In the genomic region with DNA sequence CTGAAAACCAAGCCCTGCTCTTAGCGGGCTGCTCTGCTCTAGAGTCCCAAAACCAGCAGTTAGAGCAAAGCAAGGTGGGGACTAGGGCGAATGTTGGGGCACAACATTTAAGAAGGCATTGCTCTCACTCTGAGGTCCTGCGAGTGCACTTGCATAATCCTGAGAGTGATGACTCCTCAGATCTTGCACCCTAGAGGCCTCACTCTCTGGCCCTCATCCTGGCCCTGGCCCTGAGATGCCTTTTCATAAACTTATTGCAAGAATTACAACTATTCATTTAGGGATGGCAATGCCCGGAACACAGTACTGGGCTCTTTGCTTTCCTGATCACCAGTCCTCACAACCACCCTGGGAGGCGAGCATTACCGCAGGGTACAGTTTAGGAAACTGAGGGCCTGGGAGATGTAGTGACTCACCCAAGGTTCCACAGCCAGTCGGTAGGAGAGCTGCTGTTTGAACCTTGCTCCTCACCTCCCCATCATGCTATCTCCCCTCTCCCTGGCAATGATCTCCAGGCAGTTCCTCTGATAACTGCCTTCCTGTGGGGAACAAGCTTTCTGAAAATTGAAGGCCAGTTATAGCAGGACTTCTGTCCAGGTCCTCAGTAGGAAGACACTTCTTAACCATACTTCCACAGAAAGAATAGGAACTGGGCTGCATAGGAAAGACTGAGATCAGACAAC, we compare ENCODE assay signal across 12 cellular contexts.
DNase-seq lines count a peak whose midpoint lies in the region; ATAC-seq, FAIRE-seq and TF ChIP-seq lines count a peak whose summit lies in the region.
"Had no signal": no experiment of that assay in that cellular context is flagged by ENCODE, and none has a peak within 500 bp of the region (broad histone marks: within the 10 kb centered on the region; RNA-seq: fewer than 3 reads in every experiment).

No MANE protein-coding gene starts in this region.

- H3K4me3 ChIP-seq in adipocyte (ENCODE audit: low read length), result peak overlapping the region; percentile 46
- H3K4me3 ChIP-seq in neuronal stem cell (ENCODE audit: low read length in 2 of 2), result no peak overlapping the region
- no peak overlapping the region for H3K4me3 ChIP-seq in upper lobe of left lung
- H3K4me3 ChIP-seq in WERI-Rb-1 (ENCODE audit: low read depth, low read length), result no peak overlapping the region
- no peak overlapping the region for H3K4me3 ChIP-seq in small intestine (ENCODE audit: low read depth in 1 of 2, low read length in 2 of 2)

- no peak overlapping the region for H3K14ac ChIP-seq in neuronal stem cell (ENCODE audit: low read length)

- no peak overlapping the region for H4K91ac ChIP-seq in neuronal stem cell (ENCODE audit: low read depth, low read length, poor library complexity)

- DNase-seq in adipocyte (ENCODE audit: low read depth) (no peak), fibroblast of peridontal ligament (ENCODE audit: extremely low read depth) (peak; percentile 63), neuronal stem cell (ENCODE audit: low spot score) (no peak), upper lobe of left lung (no peak), GM10248 (ENCODE audit: extremely low spot score) (no peak), WERI-Rb-1 (no peak), small intestine (no peak)
- DNase-seq in activated CD4-positive, alpha-beta T cell treated with anti-CD3 and anti-CD28 coated beads for 4 hours, result no peak
- DNase-seq: activated B cell treated with CpG ODN at 0.5 μM for 24 hours; effector CD4-positive, alpha-beta T cell; NCI-H510A treated with DMSO at 0.1 percent for 48 hours had no signal

- no peak overlapping the region for H4K8ac ChIP-seq in neuronal stem cell (ENCODE audit: low read depth, low read length)

- no peak overlapping the region for H2AK5ac ChIP-seq in neuronal stem cell (ENCODE audit: low read depth, low read length)

- H2AFZ ChIP-seq in neuronal stem cell (ENCODE audit: low read length), result no peak overlapping the region

- no peak overlapping the region for H3K23ac ChIP-seq in neuronal stem cell (ENCODE audit: low read depth, low read length, poor library complexity)

- H3K79me1 ChIP-seq in neuronal stem cell (ENCODE audit: low read depth, low read length), result no peaks in the 10 kb centered on the region

- no CpG with 5 or more reads among the region's 7 CpGs for WGBS in neuronal stem cell (ENCODE audit: extremely low coverage in 2 of 2, insufficient read length in 2 of 2, insufficient replicate concordance in 1 of 2), 2 donors
- WGBS in upper lobe of left lung, 2 donors, result 63 to 64% methylated on average over 4 to 7 of the region's 7 CpGs
- WGBS in small intestine, 3 donors, result 72 to 73% (median 73%) methylated on average over 7 of the region's 7 CpGs

- no peak overlapping the region for H2BK120ac ChIP-seq in neuronal stem cell (ENCODE audit: low read depth, low read length)

- H3K27me3 ChIP-seq in adipocyte (replicated peaks; ENCODE audit: control insufficient read depth, insufficient read depth, low read length), result no peaks in the 10 kb centered on the region
- peaks cover 0 to 8% (median 0%) of the 10 kb centered on the region in 3 experiments for H3K27me3 ChIP-seq in neuronal stem cell (ENCODE audit: control insufficient read depth in 3 of 3, insufficient read depth in 3 of 3, low read depth in 1 of 3, low read length in 3 of 3)
- no peaks in the 10 kb centered on the region for H3K27me3 ChIP-seq in upper lobe of left lung
- no peaks in the 10 kb centered on the region for H3K27me3 ChIP-seq in WERI-Rb-1 (ENCODE audit: insufficient read depth, low read depth, severe bottlenecking)
- H3K27me3 ChIP-seq in small intestine (ENCODE audit: control insufficient read depth in 2 of 2, insufficient read depth in 2 of 2, low read length in 2 of 2), result no peaks in the 10 kb centered on the region

- no peak overlapping the region for H3K27ac ChIP-seq in neuronal stem cell (replicated peaks; ENCODE audit: low read length)
- H3K27ac ChIP-seq in upper lobe of left lung, result peak overlapping the region; percentile 89 to 95 (median 90)
- H3K27ac ChIP-seq in WERI-Rb-1, result no peak overlapping the region
- peak overlapping the region in 1 of 2 donors; percentile 76 for H3K27ac ChIP-seq in small intestine (ENCODE audit: low read depth in 1 of 2, low read length in 1 of 2)
- H3K27ac ChIP-seq: neutrophil had no signal

- H3K9ac ChIP-seq in adipocyte (ENCODE audit: low read length) (peak overlapping the region; percentile 77), neuronal stem cell (ENCODE audit: low read depth, low read length, poor library complexity) (no peak overlapping the region)

- peaks cover 36% of the 10 kb centered on the region for H3K36me3 ChIP-seq in adipocyte (ENCODE audit: control insufficient read depth, insufficient read depth, low read length, severe bottlenecking)
- no peaks in the 10 kb centered on the region for H3K36me3 ChIP-seq in neuronal stem cell (replicated peaks in 1 of 2; ENCODE audit: control insufficient read depth in 2 of 2, insufficient read depth in 2 of 2, low read length in 2 of 2)
- peaks cover 0 to 22% (median 0%) of the 10 kb centered on the region in 4 donors for H3K36me3 ChIP-seq in upper lobe of left lung
- H3K36me3 ChIP-seq in WERI-Rb-1, result no peaks in the 10 kb centered on the region
- H3K36me3 ChIP-seq in small intestine (ENCODE audit: control insufficient read depth in 2 of 2, insufficient read depth in 2 of 2, low read length in 2 of 2), result no peaks in the 10 kb centered on the region
- H3K36me3 ChIP-seq: neutrophil had no signal

- no peak for TF ChIP-seq CTCF in upper lobe of left lung (IDR thresholded peaks at IDR 0.05)
- no peak for TF ChIP-seq CTCF in GM10248 (IDR thresholded peaks at IDR 0.05; ENCODE audit: control extremely low read depth, extremely low read depth, low read depth, missing control alignments)
- no peak for TF ChIP-seq CTCF in WERI-Rb-1 (IDR thresholded peaks at IDR 0.05; ENCODE audit: low read depth, low read length)

- no peak for TF ChIP-seq EP300 in upper lobe of left lung (IDR thresholded peaks at IDR 0.05)

- no peak overlapping the region for H3K4ac ChIP-seq in neuronal stem cell (ENCODE audit: low read length)

- H2BK5ac ChIP-seq in neuronal stem cell (ENCODE audit: low read length), result no peak overlapping the region

- peak in 1 of 2 donors; percentile 38 for ATAC-seq in upper lobe of left lung (ENCODE audit: low FRiP score in 2 of 2)

- H3K4me2 ChIP-seq in neuronal stem cell (ENCODE audit: insufficient read depth, low read length, poor library complexity, severe bottlenecking), result no peak overlapping the region

- peaks cover 89% of the 10 kb centered on the region for H3K4me1 ChIP-seq in adipocyte (ENCODE audit: control insufficient read depth, insufficient read depth, low read length)
- H3K4me1 ChIP-seq in neuronal stem cell (ENCODE audit: control insufficient read depth in 2 of 2, insufficient read depth in 1 of 2, low read depth in 1 of 2, low read length in 2 of 2), result peaks cover 0 to 8% of the 10 kb centered on the region in 2 donors
- H3K4me1 ChIP-seq in upper lobe of left lung, result peaks cover 82 to 95% (median 90%) of the 10 kb centered on the region in 4 donors
- H3K4me1 ChIP-seq in small intestine (ENCODE audit: control insufficient read depth in 2 of 2, insufficient read depth in 1 of 2, low read depth in 1 of 2, low read length in 1 of 2), result peaks cover 0 to 4% of the 10 kb centered on the region in 2 donors

- H2BK15ac ChIP-seq in neuronal stem cell (ENCODE audit: low read length), result no peak overlapping the region

- H3K9me3 ChIP-seq in adipocyte (ENCODE audit: control insufficient read depth, low read length) (no peaks in the 10 kb centered on the region), neuronal stem cell (replicated peaks in 1 of 2; ENCODE audit: control insufficient read depth in 2 of 2, insufficient read depth in 1 of 2, low read depth in 1 of 2, low read length in 2 of 2) (no peaks in the 10 kb centered on the region), upper lobe of left lung (no peaks in the 10 kb centered on the region), WERI-Rb-1 (ENCODE audit: severe bottlenecking) (no peaks in the 10 kb centered on the region), small intestine (ENCODE audit: control insufficient read depth, low read depth) (no peaks in the 10 kb centered on the region)
- H3K9me3 ChIP-seq: neutrophil had no signal

- H2BK12ac ChIP-seq in neuronal stem cell (ENCODE audit: low read length), result no peak overlapping the region

- no peak for FAIRE-seq in small intestine (lab: Jason Lieb, UNC)

- H3K18ac ChIP-seq in neuronal stem cell (ENCODE audit: low read length), result peak overlapping the region; percentile 28

- TF ChIP-seq POLR2A in upper lobe of left lung (IDR thresholded peaks at IDR 0.05), result no peak

- CTCF ChIA-PET in GM10248 (lab: Yijun Ruan, JAX), result interaction anchor here (1.0 to 1.3 kb wide), 2 partner anchors 13 to 187 kb away, joined by 3 read pairs; no protein-coding TSS in a partner anchor

- POLR2A ChIA-PET in GM10248 (lab: Yijun Ruan, JAX), result no interaction called here

Comparison
In these comparisons a context has a peak if more than half of its experiments do, and no peak if none do; other contexts are left out.
1. H3K27ac ChIP-seq: peak in upper lobe of left lung (4 of 4); none in neuronal stem cell (single experiment) and WERI-Rb-1 (single experiment).